In genomic region chr11:11500744-11501487, GRCh38 we compare ENCODE assay signal across 16 cellular contexts.
"Had no signal": no experiment of that assay in that cellular context is flagged by ENCODE, and none has a peak within 500 bp of the region (broad histone marks: within the 10 kb centered on the region; RNA-seq: fewer than 3 reads in every experiment).

No MANE protein-coding gene starts in this region.

- H3K27ac ChIP-seq: cardiac muscle cell, right atrium auricular region had no signal

- H3K27me3 ChIP-seq: cardiac muscle cell, right atrium auricular region, upper lobe of left lung had no signal

- ATAC-seq: naive thymus-derived CD8-positive, alpha-beta T cell had no signal

- H3K36me3 ChIP-seq: cardiac muscle cell, right atrium auricular region, upper lobe of left lung had no signal

- DNase-seq: activated CD4-positive, alpha-beta T cell treated with anti-CD3 and anti-CD28 coated beads for 1 hour; activated CD4-positive, alpha-beta T cell treated with anti-CD3 and anti-CD28 coated beads, Interleukin-2, amount 50 U/mL, for 4 hours; activated naive CD4-positive, alpha-beta T cell treated with anti-CD3 and anti-CD28 coated beads for 36 hours; left ventricle myocardium superior; mesenchymal stem cell; naive thymus-derived CD8-positive, alpha-beta T cell; nucleus accumbens; stimulated activated CD4-positive, alpha-beta T cell treated with anti-CD3 and anti-CD28 coated beads, Interleukin-15, amount 100 ng/mL, for 24 hours; stimulated activated CD4-positive, alpha-beta T cell treated with anti-CD3 and anti-CD28 coated beads, Interleukin-4, amount 100 ng/mL, for 24 hours; stimulated activated naive CD4-positive, alpha-beta T cell; T-helper 1 cell; T1000; upper lobe of left lung had no signal

- H3K9me3 ChIP-seq: right atrium auricular region, upper lobe of left lung had no signal

- H3K4me3 ChIP-seq: cardiac muscle cell, right atrium auricular region, skin epidermis, upper lobe of left lung had no signal
